In genomic region chr20:58623579-58624473, GRCh38 we compare ENCODE assay signal across 9 cellular contexts. TPM values are rescaled to one million over a fixed set of nuclear protein-coding genes. Genes with fewer than 3 reads are reported as not detected.
DNase-seq lines count a peak whose midpoint lies in the region; ATAC-seq and TF ChIP-seq lines count a peak whose summit lies in the region.
"Had no signal": no experiment of that assay in that cellular context is flagged by ENCODE, and none has a peak within 500 bp of the region (broad histone marks: within the 10 kb centered on the region; RNA-seq: fewer than 3 reads in every experiment).

No MANE protein-coding gene starts in this region.

- H3K27ac ChIP-seq in AG04450 (ENCODE audit: low read depth, low read length), result peak overlapping the region; percentile 90
- H3K27ac ChIP-seq in brain microvascular endothelial cell, result peak overlapping the region; percentile 91

- no peak overlapping the region for H3K4me3 ChIP-seq in AG04450 (ENCODE audit: low read depth, low read length)
- peak overlapping the region; percentile 40 for H3K4me3 ChIP-seq in brain microvascular endothelial cell (ENCODE audit: low read depth, low read length)

- CTCF ChIA-PET in AG04450 (lab: Charles Lee), result no interaction called here

- ATAC-seq in HG03139 (IDR thresholded peaks at IDR 0.05; ENCODE audit: unreplicated experiment) (no peak), GM21529 (IDR thresholded peaks at IDR 0.05; ENCODE audit: unreplicated experiment) (no peak)

- DNase-seq in AG04450 (ENCODE audit: low read depth, low spot score) (peak; percentile 85), LHCN-M2 (ENCODE audit: low read depth) (peak; percentile 91), brain microvascular endothelial cell (peak; percentile 96), kidney tubule cell (ENCODE audit: low spot score) (peak; percentile 92), activated gamma-delta T cell (lab: John Stamatoyannopoulos, UW) (no peak), NCI-H2081 treated with DMSO at 0.1 percent for 48 hours (lab: John Stamatoyannopoulos, UW) (no peak)
- DNase-seq: activated CD4-positive, alpha-beta T cell treated with anti-CD3 and anti-CD28 coated beads, Interleukin-2, amount 50 U/mL, for 1 hour had no signal

- TF ChIP-seq CTCF in AG04450 (IDR thresholded peaks at IDR 0.05; ENCODE audit: low read depth, low read length) (no peak), brain microvascular endothelial cell (IDR thresholded peaks at IDR 0.05; ENCODE audit: low read depth, low read length, missing control alignments) (no peak)

- no peaks in the 10 kb centered on the region for H3K27me3 ChIP-seq in AG04450 (ENCODE audit: control insufficient read depth, insufficient read depth, low read length)
- no peaks in the 10 kb centered on the region for H3K27me3 ChIP-seq in brain microvascular endothelial cell (replicated peaks)

- peaks cover 17% of the 10 kb centered on the region for H3K9me3 ChIP-seq in AG04450 (ENCODE audit: control insufficient read depth, insufficient read depth, low read length)

- in situ Hi-C loops in brain microvascular endothelial cell (cut with HindIII; ENCODE audit: low pct_ligation_motif_present, low sequenced_read_pairs), result no loop called here

- POLR2A ChIA-PET in AG04450 (lab: Yijun Ruan, JAX), result interaction anchor here (0.6 to 1.0 kb wide), 2 partner anchors 12 to 40 kb away, joined by 3 read pairs; no protein-coding TSS in a partner anchor

- H3K36me3 ChIP-seq in brain microvascular endothelial cell (replicated peaks), result no peaks in the 10 kb centered on the region

RNA-seq across cellular contexts. Expression of gene STX16, which starts 27.3 kb away (rescaled TPM):
- polyA plus RNA-seq in AG04450 (2011; rRNA removed), result 43.8 and 51.9 TPM in 2 replicates
- 24.5 and 29.6 TPM in 2 replicates for polyA minus RNA-seq in AG04450 (2011; rRNA and poly(A)+ RNA removed)
- 18.4 and 21.5 TPM in 2 replicates for total RNA-seq in LHCN-M2 (2014; rRNA removed)
- 22.2 TPM for polyA plus RNA-seq in LHCN-M2 (2012)

Comparison
In these comparisons a context has a peak if more than half of its experiments do, and no peak if none do; other contexts are left out.
1. DNase-seq: peak in AG04450 (single experiment), LHCN-M2 (single experiment), brain microvascular endothelial cell (single experiment) and kidney tubule cell (single experiment); none in activated gamma-delta T cell (single experiment) and NCI-H2081 treated with DMSO at 0.1 percent for 48 hours (single experiment).